Comparison of ENCODE assay signal across 21 cellular contexts in the genomic region with DNA sequence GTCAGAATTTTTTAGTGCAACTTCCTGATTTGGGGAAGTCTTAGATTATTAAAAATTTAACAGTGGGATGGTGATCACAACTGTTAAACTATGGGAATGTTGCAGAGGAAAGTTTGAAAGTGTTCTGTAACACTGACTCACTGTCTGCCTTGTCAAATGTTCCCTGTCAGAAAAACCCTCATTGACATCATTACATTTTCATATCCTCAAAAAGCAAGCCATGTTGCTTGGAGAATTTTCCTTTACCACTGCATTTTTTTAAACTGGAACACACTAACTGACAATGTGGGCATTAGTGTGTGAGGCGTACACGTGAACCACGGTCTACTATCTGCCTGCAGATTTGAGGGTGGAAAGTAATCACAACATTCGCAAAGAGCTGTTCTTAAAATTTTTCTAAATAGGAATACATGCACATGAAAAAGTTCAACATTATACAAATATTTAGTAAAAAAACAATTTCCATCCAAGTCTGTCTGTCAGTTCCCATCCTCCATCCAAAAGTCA. TPM values are rescaled to one million over a fixed set of nuclear protein-coding genes. Genes with fewer than 3 reads are reported as not detected.
DNase-seq lines count a peak whose midpoint lies in the region; ATAC-seq and TF ChIP-seq lines count a peak whose summit lies in the region.
"Had no signal": no experiment of that assay in that cellular context is flagged by ENCODE, and none has a peak within 500 bp of the region (broad histone marks: within the 10 kb centered on the region; RNA-seq: fewer than 3 reads in every experiment).

No MANE protein-coding gene starts in this region.

- ATAC-seq in activated naive CD8-positive, alpha-beta T cell treated with anti-CD3 and anti-CD28 coated beads, Interleukin-2, amount 10 ng/mL, durations not matched to agents 7 days and 5 days (ENCODE audit: low read depth), result no peak
- peak; percentile 44 for ATAC-seq in stimulated activated naive CD8-positive, alpha-beta T cell treated with anti-CD3 and anti-CD28 coated beads, Interleukin-15, Interleukin-2, amounts not matched to agents 100 U/mL and 50 U/mL, for 24 hours
- no peak for ATAC-seq in left lung
- ATAC-seq: foreskin keratinocyte, WTC11 had no signal

- H3K9me3 ChIP-seq in left lung, result no peaks in the 10 kb centered on the region
- H3K9me3 ChIP-seq: HAP-1, prostate gland, SJSA1, suprapubic skin had no signal

- no peaks in the 10 kb centered on the region for H3K27me3 Mint-ChIP-seq in T-helper 1 cell treated with Interleukin-12 subunit alpha and Interleukin-12 subunit beta and Interleukin-4 antibody, amounts not matched to agents 30 μg/mL and 1 μg/mL, for 36 hours (ENCODE audit: low read depth)
- no peaks in the 10 kb centered on the region for H3K27me3 Mint-ChIP-seq in activated naive CD4-positive, alpha-beta T cell treated with anti-CD3 and anti-CD28 coated beads, Interleukin-2, amount 50 U/mL, for 24 hours
- H3K27me3 Mint-ChIP-seq in activated naive CD8-positive, alpha-beta T cell treated with anti-CD3 and anti-CD28 coated beads, Interleukin-2, amount 10 ng/mL, durations not matched to agents 7 days and 5 days, result no peaks in the 10 kb centered on the region

- POLR2A ChIA-PET in activated naive CD8-positive, alpha-beta T cell treated with anti-CD3 and anti-CD28 coated beads, Interleukin-2, amount 10 ng/mL, durations not matched to agents 7 days and 5 days (lab: Charles Lee), result no interaction called here

- no peaks in the 10 kb centered on the region for H3K36me3 ChIP-seq in left lung
- H3K36me3 ChIP-seq: HAP-1, prostate gland, SJSA1, suprapubic skin had no signal

- peaks cover 3% of the 10 kb centered on the region for H3K36me3 Mint-ChIP-seq in T-helper 1 cell treated with Interleukin-12 subunit alpha and Interleukin-12 subunit beta and Interleukin-4 antibody, amounts not matched to agents 30 μg/mL and 1 μg/mL, for 36 hours (ENCODE audit: low read depth)
- H3K36me3 Mint-ChIP-seq in activated naive CD4-positive, alpha-beta T cell treated with anti-CD3 and anti-CD28 coated beads, Interleukin-2, amount 50 U/mL, for 24 hours, result no peaks in the 10 kb centered on the region
- H3K36me3 Mint-ChIP-seq in activated naive CD8-positive, alpha-beta T cell treated with anti-CD3 and anti-CD28 coated beads, Interleukin-2, amount 10 ng/mL, durations not matched to agents 7 days and 5 days, result peaks cover 4% of the 10 kb centered on the region
- H3K36me3 Mint-ChIP-seq: brain, WTC11 had no signal

- H3K27ac ChIP-seq in left lung, result no peak overlapping the region
- H3K27ac ChIP-seq: foreskin keratinocyte, prostate gland, SJSA1, suprapubic skin had no signal

- H3K27ac Mint-ChIP-seq in T-helper 1 cell treated with Interleukin-12 subunit alpha and Interleukin-12 subunit beta and Interleukin-4 antibody, amounts not matched to agents 30 μg/mL and 1 μg/mL, for 36 hours, result peak overlapping the region; percentile 58
- peak overlapping the region; percentile 96 for H3K27ac Mint-ChIP-seq in activated naive CD4-positive, alpha-beta T cell treated with anti-CD3 and anti-CD28 coated beads, Interleukin-2, amount 50 U/mL, for 24 hours
- H3K27ac Mint-ChIP-seq in activated naive CD8-positive, alpha-beta T cell treated with anti-CD3 and anti-CD28 coated beads, Interleukin-2, amount 10 ng/mL, durations not matched to agents 7 days and 5 days, result peak overlapping the region; percentile 24
- H3K27ac Mint-ChIP-seq: WTC11 had no signal

- no peak for DNase-seq in T-helper 1 cell
- no peak for DNase-seq in activated naive CD4-positive, alpha-beta T cell (lab: John Stamatoyannopoulos, UW)
- no peak for DNase-seq in activated naive CD8-positive, alpha-beta T cell treated with anti-CD3 and anti-CD28 coated beads, Interleukin-2, amount 10 ng/mL, durations not matched to agents 7 days and 5 days
- DNase-seq in stimulated activated naive CD8-positive, alpha-beta T cell treated with anti-CD3 and anti-CD28 coated beads, Interleukin-15, Interleukin-2, amounts not matched to agents 100 U/mL and 50 U/mL, for 24 hours, result no peak
- DNase-seq in left lung, result no peak
- no peak for DNase-seq in NCI-H2227 (lab: John Stamatoyannopoulos, UW; ENCODE audit: unreplicated experiment)
- DNase-seq: 8988T; DMS153; effector memory CD4-positive, alpha-beta T cell; foreskin keratinocyte; NCI-H1048; NCI-H187 treated with DMSO at 0.1 percent for 48 hours; NCI-H69 had no signal

- no peak overlapping the region for H3K4me3 ChIP-seq in left lung
- H3K4me3 ChIP-seq: HAP-1, prostate gland, SJSA1, suprapubic skin had no signal

- H3K27me3 ChIP-seq in left lung, result no peaks in the 10 kb centered on the region
- H3K27me3 ChIP-seq: foreskin keratinocyte, suprapubic skin had no signal

- H3K9me3 Mint-ChIP-seq in T-helper 1 cell treated with Interleukin-12 subunit alpha and Interleukin-12 subunit beta and Interleukin-4 antibody, amounts not matched to agents 30 μg/mL and 1 μg/mL, for 36 hours, result no peaks in the 10 kb centered on the region
- no peaks in the 10 kb centered on the region for H3K9me3 Mint-ChIP-seq in activated naive CD4-positive, alpha-beta T cell treated with anti-CD3 and anti-CD28 coated beads, Interleukin-2, amount 50 U/mL, for 24 hours
- no peaks in the 10 kb centered on the region for H3K9me3 Mint-ChIP-seq in activated naive CD8-positive, alpha-beta T cell treated with anti-CD3 and anti-CD28 coated beads, Interleukin-2, amount 10 ng/mL, durations not matched to agents 7 days and 5 days
- H3K9me3 Mint-ChIP-seq: brain, WTC11 had no signal

- intact Hi-C loops in left lung (cut with DNase I), result no loop called here

- no peak overlapping the region for H3K4me3 Mint-ChIP-seq in T-helper 1 cell treated with Interleukin-12 subunit alpha and Interleukin-12 subunit beta and Interleukin-4 antibody, amounts not matched to agents 30 μg/mL and 1 μg/mL, for 36 hours
- H3K4me3 Mint-ChIP-seq in activated naive CD4-positive, alpha-beta T cell treated with anti-CD3 and anti-CD28 coated beads, Interleukin-2, amount 50 U/mL, for 24 hours, result peak overlapping the region; percentile 34
- H3K4me3 Mint-ChIP-seq in activated naive CD8-positive, alpha-beta T cell treated with anti-CD3 and anti-CD28 coated beads, Interleukin-2, amount 10 ng/mL, durations not matched to agents 7 days and 5 days, result no peak overlapping the region
- H3K4me3 Mint-ChIP-seq: brain, WTC11 had no signal

- TF ChIP-seq CTCF in left lung (IDR thresholded peaks at IDR 0.05), result no peak

- H3K4me1 ChIP-seq in left lung, result no peaks in the 10 kb centered on the region
- H3K4me1 ChIP-seq: foreskin keratinocyte, HAP-1, prostate gland, SJSA1, suprapubic skin had no signal

- H3K4me1 Mint-ChIP-seq in T-helper 1 cell treated with Interleukin-12 subunit alpha and Interleukin-12 subunit beta and Interleukin-4 antibody, amounts not matched to agents 30 μg/mL and 1 μg/mL, for 36 hours (ENCODE audit: low read depth), result peaks cover 76% of the 10 kb centered on the region
- H3K4me1 Mint-ChIP-seq in activated naive CD4-positive, alpha-beta T cell treated with anti-CD3 and anti-CD28 coated beads, Interleukin-2, amount 50 U/mL, for 24 hours, result peaks cover 96% of the 10 kb centered on the region
- peaks cover 61% of the 10 kb centered on the region for H3K4me1 Mint-ChIP-seq in activated naive CD8-positive, alpha-beta T cell treated with anti-CD3 and anti-CD28 coated beads, Interleukin-2, amount 10 ng/mL, durations not matched to agents 7 days and 5 days
- H3K4me1 Mint-ChIP-seq: brain, WTC11 had no signal

RNA-seq across cellular contexts. Expression of gene IL7R, which starts 28.5 kb away (rescaled TPM):
- total RNA-seq in activated naive CD8-positive, alpha-beta T cell treated with anti-CD3 and anti-CD28 coated beads, Interleukin-2, amount 10 ng/mL, durations not matched to agents 7 days and 5 days, result 100 to 1,000 TPM; 738 to 891 TPM
- total RNA-seq in left lung, result 100 to 1,000 TPM; 101 to 144 TPM

Comparison
In these comparisons a context has a peak if more than half of its experiments do, and no peak if none do; other contexts are left out.
1. H3K27ac Mint-ChIP-seq: peak in every context shown above with its lines; median percentile 96 in activated naive CD4-positive, alpha-beta T cell treated with anti-CD3 and anti-CD28 coated beads, Interleukin-2, amount 50 U/mL, for 24 hours; 58 in T-helper 1 cell treated with Interleukin-12 subunit alpha and Interleukin-12 subunit beta and Interleukin-4 antibody, amounts not matched to agents 30 μg/mL and 1 μg/mL, for 36 hours; 24 in activated naive CD8-positive, alpha-beta T cell treated with anti-CD3 and anti-CD28 coated beads, Interleukin-2, amount 10 ng/mL, durations not matched to agents 7 days and 5 days.
2. RNA of gene IL7R, which starts 28.5 kb away (total RNA-seq): 738 to 891 TPM in activated naive CD8-positive, alpha-beta T cell treated with anti-CD3 and anti-CD28 coated beads, Interleukin-2, amount 10 ng/mL, durations not matched to agents 7 days and 5 days; 101 to 144 TPM in left lung; every median in the first group is over 4 times any median in the second.